In genomic region chr14:30521899-30522736, GRCh38 we compare ENCODE assay signal across 8 cellular contexts. TPM values are rescaled to one million over a fixed set of nuclear protein-coding genes. Genes with fewer than 3 reads are reported as not detected.
DNase-seq lines count a peak whose midpoint lies in the region; ATAC-seq and TF ChIP-seq lines count a peak whose summit lies in the region.

No MANE protein-coding gene starts in this region.

- no peak for TF ChIP-seq POLR2A in breast epithelium (IDR thresholded peaks at IDR 0.05)

- DNase-seq in AML-193 (lab: John Stamatoyannopoulos, UW), result peak; percentile 25 to 45
- DNase-seq in GM13977 (ENCODE audit: low spot score), result peak; percentile 31
- peak; percentile 9 for DNase-seq in NCI-H526 treated with DMSO at 0.1 percent for 48 hours (lab: John Stamatoyannopoulos, UW)
- no peak for DNase-seq in breast epithelium (ENCODE audit: low spot score in 2 of 2)
- DNase-seq in lung microvascular endothelial cell (ENCODE audit: low read depth in 2 of 2), result peak; percentile 42 to 46
- DNase-seq in effector memory CD4-positive, alpha-beta T cell, result no peak
- no peak for DNase-seq in left colon

- TF ChIP-seq CTCF in GM13977 (IDR thresholded peaks at IDR 0.05; ENCODE audit: extremely low read depth, insufficient read depth, missing control alignments) (peak; percentile 67), breast epithelium (IDR thresholded peaks at IDR 0.05) (peak; percentile 47 to 53 (median 49))

- H3K9me3 ChIP-seq in breast epithelium, result no peaks in the 10 kb centered on the region
- no peaks in the 10 kb centered on the region for H3K9me3 ChIP-seq in effector memory CD4-positive, alpha-beta T cell (ENCODE audit: control insufficient read depth, low read length)

- in situ Hi-C loops in GM13977 (cut with MboI; ENCODE audit: low pct_unique_long_range_greater_than_20kb, low sequenced_read_pairs, unreplicated experiment), result no loop called here

- no peak overlapping the region for H3K27ac ChIP-seq in breast epithelium
- H3K27ac ChIP-seq in effector memory CD4-positive, alpha-beta T cell (ENCODE audit: insufficient read depth, low read length, poor library complexity, severe bottlenecking), result no peak overlapping the region

- H3K4me3 ChIP-seq in breast epithelium, result no peak overlapping the region
- no peak overlapping the region for H3K4me3 ChIP-seq in effector memory CD4-positive, alpha-beta T cell (ENCODE audit: insufficient read depth, low read depth, low read length, poor library complexity, severe bottlenecking)

- no peaks in the 10 kb centered on the region for H3K36me3 ChIP-seq in breast epithelium
- no peaks in the 10 kb centered on the region for H3K36me3 ChIP-seq in effector memory CD4-positive, alpha-beta T cell (ENCODE audit: control insufficient read depth, insufficient read depth, low read length)

- H3K4me1 ChIP-seq in breast epithelium, result no peaks in the 10 kb centered on the region
- no peaks in the 10 kb centered on the region for H3K4me1 ChIP-seq in effector memory CD4-positive, alpha-beta T cell (ENCODE audit: control insufficient read depth, insufficient read depth, low read length, poor library complexity, severe bottlenecking)

- intact Hi-C loops in breast epithelium (cut with DNase I; ENCODE audit: low total_unique reads), result no loop called here
- intact Hi-C loops in left colon (cut with DNase I, micrococcal nuclease), result loop anchor here in 1 of 2 donors (10.0 kb wide), 1 partner anchor 147 kb away; no protein-coding TSS in a partner anchor

- H3K27me3 ChIP-seq in breast epithelium, result no peaks in the 10 kb centered on the region
- no peaks in the 10 kb centered on the region for H3K27me3 ChIP-seq in effector memory CD4-positive, alpha-beta T cell (replicated peaks; ENCODE audit: control insufficient read depth, insufficient read depth, low read length, poor library complexity, severe bottlenecking)

- ATAC-seq in HG03342 (IDR thresholded peaks at IDR 0.05; ENCODE audit: unreplicated experiment) (peak; percentile 61), left colon (no peak)

RNA-seq across cellular contexts. Expression of gene G2E3, which starts 36.8 kb away (rescaled TPM):
- total RNA-seq in breast epithelium (10 to 100 TPM; 12.3 to 22.2 (median 12.5) TPM), lung microvascular endothelial cell (6.8 and 9.3 TPM in 2 replicates), left colon (10 to 100 TPM; 12.9 to 14.2 TPM)

Comparison
In these comparisons a context has a peak if more than half of its experiments do, and no peak if none do; other contexts are left out.
1. DNase-seq: peak in AML-193 (2 of 2), GM13977 (single experiment), NCI-H526 treated with DMSO at 0.1 percent for 48 hours (single experiment) and lung microvascular endothelial cell (2 of 2); none in breast epithelium (0 of 2), effector memory CD4-positive, alpha-beta T cell (0 of 3) and left colon (0 of 2).